ENCODE assay signal across 8 cellular contexts in genomic region chr2:91478941-91479718, GRCh38.
DNase-seq lines count a peak whose midpoint lies in the region; ATAC-seq and TF ChIP-seq lines count a peak whose summit lies in the region.
"Not testable (repeated sequence)": the region's sequence is repeated elsewhere in the genome, so short reads cannot be mapped to it uniquely, and the experiment has no call there.

No MANE protein-coding gene starts in this region.

- not testable (repeated sequence) for BruUV-seq in OCI-LY7 (replicated peaks; lab: Mats Ljungman, UMichigan); mammary epithelial cell (replicated peaks; lab: Mats Ljungman, UMichigan)

- not testable (repeated sequence) for H3K36me3 ChIP-seq in CD8-positive, alpha-beta memory T cell (ENCODE audit: insufficient read depth, low read length); OCI-LY7 (ENCODE audit: insufficient read depth, low read length); mammary epithelial cell (ENCODE audit: insufficient read depth, low read length); right lobe of liver; upper lobe of left lung

- intact Hi-C loops in OCI-LY7 (cut with micrococcal nuclease; ENCODE audit: unreplicated experiment); mammary epithelial cell (cut with micrococcal nuclease); right lobe of liver (cut with DNase I): not testable (repeated sequence)

- H3K9me3 ChIP-seq in CD8-positive, alpha-beta memory T cell (ENCODE audit: low read length); OCI-LY7 (ENCODE audit: low read length); mammary epithelial cell (replicated peaks; ENCODE audit: insufficient read depth, low read length); right lobe of liver; upper lobe of left lung: not testable (repeated sequence)

- not testable (repeated sequence) for H3K27ac ChIP-seq in CD8-positive, alpha-beta memory T cell (ENCODE audit: low read depth, low read length); OCI-LY7 (ENCODE audit: low read depth, low read length, poor library complexity, severe bottlenecking); mammary epithelial cell (ENCODE audit: insufficient read depth, low read depth, low read length); right lobe of liver; upper lobe of left lung

- not testable (repeated sequence) for H3K36me3 Mint-ChIP-seq in CD8-positive, alpha-beta memory T cell; activated CD8-positive, alpha-beta memory T cell treated with anti-CD3 and anti-CD28 coated beads, Interleukin-2, amount 10 ng/mL, durations not matched to agents 7 days and 5 days

- H3K79me2 ChIP-seq in OCI-LY7 (ENCODE audit: insufficient read depth, low read depth, low read length); mammary epithelial cell (ENCODE audit: insufficient read depth, low read length): not testable (repeated sequence)

- 15% methylated on average over 27 of the region's 61 CpGs for WGBS in mammary epithelial cell (ENCODE audit: low coverage, missing lambda C conversion rate)
- 4% methylated on average over 56 of the region's 61 CpGs for WGBS in right lobe of liver (ENCODE audit: insufficient coverage, low coverage, low lambda C conversion rate, missing lambda C conversion rate)
- WGBS in upper lobe of left lung, 2 donors = 3 to 4% methylated on average over 43 to 59 of the region's 61 CpGs

- not testable (repeated sequence) for ATAC-seq in activated CD8-positive, alpha-beta memory T cell treated with anti-CD3 and anti-CD28 coated beads, Interleukin-2, amount 10 ng/mL, durations not matched to agents 7 days and 5 days; right lobe of liver; upper lobe of left lung (ENCODE audit: low FRiP score in 2 of 2)

- POLR2A ChIA-PET in CD8-positive, alpha-beta memory T cell (lab: Charles Lee); OCI-LY7 (lab: Charles Lee): not testable (repeated sequence)

- H3K9me3 Mint-ChIP-seq in CD8-positive, alpha-beta memory T cell; activated CD8-positive, alpha-beta memory T cell treated with anti-CD3 and anti-CD28 coated beads, Interleukin-2, amount 10 ng/mL, durations not matched to agents 7 days and 5 days (ENCODE audit: low read depth): not testable (repeated sequence)

- not testable (repeated sequence) for TF ChIP-seq CTCF in OCI-LY7 (conservative IDR thresholded peaks at IDR 0.05; ENCODE audit: low read length); mammary epithelial cell (conservative IDR thresholded peaks at IDR 0.05 in 1 of 2, IDR thresholded peaks at IDR 0.05 in 1 of 2; ENCODE audit: extremely low read depth in 1 of 2, insufficient read depth in 1 of 2, low read depth in 1 of 2, low read length in 2 of 2); right lobe of liver (IDR thresholded peaks at IDR 0.05); upper lobe of left lung (IDR thresholded peaks at IDR 0.05)

- H3K4me1 Mint-ChIP-seq in CD8-positive, alpha-beta memory T cell; activated CD8-positive, alpha-beta memory T cell treated with anti-CD3 and anti-CD28 coated beads, Interleukin-2, amount 10 ng/mL, durations not matched to agents 7 days and 5 days: not testable (repeated sequence)

- H3K27ac Mint-ChIP-seq in CD8-positive, alpha-beta memory T cell = peak overlapping the region in 4 of 8 donors; percentile 50 to 85 (median 72)
- H3K27ac Mint-ChIP-seq in activated CD8-positive, alpha-beta memory T cell treated with anti-CD3 and anti-CD28 coated beads, Interleukin-2, amount 10 ng/mL, durations not matched to agents 7 days and 5 days = peak overlapping the region; percentile 59

- not testable (repeated sequence) for H3K4me3 ChIP-seq in CD8-positive, alpha-beta memory T cell (ENCODE audit: low read length); mammary epithelial cell (replicated peaks in 1 of 3; ENCODE audit: insufficient read depth in 1 of 3, low read depth in 2 of 3, low read length in 3 of 3); right lobe of liver
- H3K4me3 ChIP-seq in OCI-LY7 (ENCODE audit: low read depth, low read length, poor library complexity, severe bottlenecking) = peak overlapping the region; percentile 68
- H3K4me3 ChIP-seq in upper lobe of left lung = peak overlapping the region in 3 of 4 donors; percentile 31 to 50 (median 48)

- peak in 2 of 5 donors; percentile 36 to 53 for DNase-seq in CD8-positive, alpha-beta memory T cell
- DNase-seq in OCI-LY7 (ENCODE audit: low spot score) = peak; percentile 30
- not testable (repeated sequence) for DNase-seq in activated CD8-positive, alpha-beta memory T cell treated with anti-CD3 and anti-CD28 coated beads, Interleukin-2, amount 10 ng/mL, durations not matched to agents 7 days and 5 days; mammary epithelial cell
- peak; percentile 1 for DNase-seq in glomerular visceral epithelial cell (ENCODE audit: extremely low spot score)
- peak; percentile 23 to 59 (median 45) for DNase-seq in right lobe of liver
- DNase-seq in renal cortical epithelial cell (ENCODE audit: low read depth) = peak; percentile 2
- DNase-seq in upper lobe of left lung = peak in 1 of 2 donors; percentile 81

- H3K4me3 Mint-ChIP-seq in CD8-positive, alpha-beta memory T cell = peak overlapping the region in 6 of 7 donors; percentile 65 to 83 (median 75)
- not testable (repeated sequence) for H3K4me3 Mint-ChIP-seq in activated CD8-positive, alpha-beta memory T cell treated with anti-CD3 and anti-CD28 coated beads, Interleukin-2, amount 10 ng/mL, durations not matched to agents 7 days and 5 days

- not testable (repeated sequence) for H3K27me3 ChIP-seq in CD8-positive, alpha-beta memory T cell (ENCODE audit: insufficient read depth, low read length, poor library complexity, severe bottlenecking)
- H3K27me3 ChIP-seq in mammary epithelial cell (ENCODE audit: insufficient read depth, low read length) (peaks cover 14% of the 10 kb centered on the region), right lobe of liver (peaks cover 6 to 12% of the 10 kb centered on the region in 2 donors), upper lobe of left lung (peaks cover 8 to 27% (median 18%) of the 10 kb centered on the region in 4 donors)

- H3K9me2 ChIP-seq in OCI-LY7 (ENCODE audit: insufficient read depth, low read length) = not testable (repeated sequence)

- not testable (repeated sequence) for TF ChIP-seq POLR2A in right lobe of liver (IDR thresholded peaks at IDR 0.05); upper lobe of left lung (IDR thresholded peaks at IDR 0.05)

- in situ Hi-C loops in mammary epithelial cell (cut with MboI; ENCODE audit: low sequenced_read_pairs in 2 of 2) = not testable (repeated sequence)

- peaks cover 19 to 21% of the 10 kb centered on the region in 2 donors for H3K27me3 Mint-ChIP-seq in CD8-positive, alpha-beta memory T cell
- H3K27me3 Mint-ChIP-seq in activated CD8-positive, alpha-beta memory T cell treated with anti-CD3 and anti-CD28 coated beads, Interleukin-2, amount 10 ng/mL, durations not matched to agents 7 days and 5 days = peaks cover 17% of the 10 kb centered on the region

- H3K4me1 ChIP-seq in CD8-positive, alpha-beta memory T cell (ENCODE audit: insufficient read depth, low read length); OCI-LY7 (ENCODE audit: insufficient read depth, low read length, poor library complexity, severe bottlenecking); mammary epithelial cell (ENCODE audit: insufficient read depth, low read length): not testable (repeated sequence)
- peaks cover 0 to 13% (median 0%) of the 10 kb centered on the region in 4 donors for H3K4me1 ChIP-seq in right lobe of liver
- peaks cover 20 to 26% (median 21%) of the 10 kb centered on the region in 4 donors for H3K4me1 ChIP-seq in upper lobe of left lung

- not testable (repeated sequence) for H3K9ac ChIP-seq in mammary epithelial cell (ENCODE audit: insufficient read depth, low read length)

- CTCF ChIA-PET in CD8-positive, alpha-beta memory T cell (lab: Charles Lee); OCI-LY7 (lab: Charles Lee; ENCODE audit: unreplicated experiment); activated CD8-positive, alpha-beta memory T cell treated with anti-CD3 and anti-CD28 coated beads, Interleukin-2, amount 10 ng/mL, durations not matched to agents 7 days and 5 days (lab: Charles Lee); mammary epithelial cell (lab: Charles Lee; ENCODE audit: low non-redundant PET): not testable (repeated sequence)

- H2AFZ ChIP-seq in OCI-LY7 (ENCODE audit: low read length); mammary epithelial cell (ENCODE audit: low read depth, low read length): not testable (repeated sequence)

- TF ChIP-seq EP300 in upper lobe of left lung (IDR thresholded peaks at IDR 0.05) = not testable (repeated sequence)

- H3K4me2 ChIP-seq in OCI-LY7 (ENCODE audit: low read length) (peak overlapping the region; percentile 92), mammary epithelial cell (ENCODE audit: insufficient read depth, low read depth, low read length) (peak overlapping the region; percentile 71)

- not testable (repeated sequence) for H4K20me1 ChIP-seq in OCI-LY7 (ENCODE audit: insufficient read depth, low read length); mammary epithelial cell (ENCODE audit: insufficient read depth, low read length)

- dilution Hi-C loops in mammary epithelial cell (cut with HindIII; ENCODE audit: low sequenced_read_pairs) = not testable (repeated sequence)
